In the genomic region with DNA sequence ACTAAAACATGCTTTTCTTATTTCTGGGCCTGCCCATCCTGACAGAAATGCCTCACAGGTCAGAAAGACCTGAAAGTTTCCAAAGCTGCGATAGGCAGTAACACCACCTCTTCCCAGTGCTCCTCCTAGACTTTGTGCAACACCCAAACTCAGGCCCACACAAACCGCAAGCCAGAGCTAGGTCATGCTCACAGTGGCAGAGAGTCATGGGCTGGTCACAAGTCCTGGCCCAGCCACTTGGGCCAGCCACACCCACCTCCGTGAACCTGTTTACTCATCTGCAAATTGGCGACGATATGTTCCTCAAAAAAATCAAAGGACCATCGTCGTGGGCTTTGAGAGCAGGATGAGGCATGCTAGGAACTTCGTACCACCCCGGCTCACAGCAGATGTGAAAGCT, we compare ENCODE assay signal across 24 cellular contexts. TPM values are rescaled to one million over a fixed set of nuclear protein-coding genes. Genes with fewer than 3 reads are reported as not detected.
DNase-seq lines count a peak whose midpoint lies in the region; ATAC-seq and TF ChIP-seq lines count a peak whose summit lies in the region.
"Had no signal": no experiment of that assay in that cellular context is flagged by ENCODE, and none has a peak within 500 bp of the region (broad histone marks: within the 10 kb centered on the region; RNA-seq: fewer than 3 reads in every experiment).

No MANE protein-coding gene starts in this region.

- no peak for TF ChIP-seq CTCF in RWPE1 (conservative IDR thresholded peaks at IDR 0.05; ENCODE audit: low read depth)
- no peak for TF ChIP-seq CTCF in epithelial cell of esophagus (IDR thresholded peaks at IDR 0.05; ENCODE audit: insufficient read depth, low read depth, low read length, missing control alignments)
- TF ChIP-seq CTCF in mesothelial cell of epicardium (IDR thresholded peaks at IDR 0.05; ENCODE audit: unreplicated experiment): no peak

- peak overlapping the region; percentile 89 for H3K27ac ChIP-seq in RWPE1
- H3K27ac ChIP-seq: neutrophil, psoas muscle had no signal

- no peaks in the 10 kb centered on the region for H3K27me3 Mint-ChIP-seq in mesothelial cell of epicardium (ENCODE audit: low read depth)
- H3K27me3 Mint-ChIP-seq in activated CD4-positive, alpha-beta memory T cell treated with anti-CD3 and anti-CD28 coated beads for 36 hours: no peaks in the 10 kb centered on the region
- H3K27me3 Mint-ChIP-seq: activated CD4-positive, alpha-beta T cell treated with anti-CD3 and anti-CD28 coated beads, Interleukin-2, amount 10 ng/mL, durations not matched to agents 7 days and 5 days; activated CD8-positive, alpha-beta memory T cell treated with anti-CD3 and anti-CD28 coated beads, Interleukin-2, amount 10 ng/mL, durations not matched to agents 7 days and 5 days; CD4-positive, alpha-beta memory T cell had no signal

- peak overlapping the region; percentile 100 for H3K27ac Mint-ChIP-seq in mesothelial cell of epicardium
- no peak overlapping the region for H3K27ac Mint-ChIP-seq in activated CD4-positive, alpha-beta memory T cell treated with anti-CD3 and anti-CD28 coated beads for 36 hours
- H3K27ac Mint-ChIP-seq: activated CD4-positive, alpha-beta T cell treated with anti-CD3 and anti-CD28 coated beads, Interleukin-2, amount 10 ng/mL, durations not matched to agents 7 days and 5 days; activated CD8-positive, alpha-beta memory T cell treated with anti-CD3 and anti-CD28 coated beads, Interleukin-2, amount 10 ng/mL, durations not matched to agents 7 days and 5 days; activated naive CD4-positive, alpha-beta T cell treated with anti-CD3 and anti-CD28 coated beads, Interleukin-2, amount 50 U/mL, for 72 hours; CD4-positive, alpha-beta memory T cell; HFFc6 had no signal

- no peak overlapping the region for H3K4me3 ChIP-seq in epithelial cell of esophagus (ENCODE audit: low read length)
- H3K4me3 ChIP-seq: esophagus squamous epithelium, K562, psoas muscle, skin epidermis had no signal

- CTCF ChIA-PET in RWPE1 (lab: Yijun Ruan, JAX): no interaction called here
- CTCF ChIA-PET in activated CD4-positive, alpha-beta memory T cell treated with anti-CD3 and anti-CD28 coated beads for 36 hours (lab: Charles Lee): no interaction called here

- ATAC-seq in HG02970 (IDR thresholded peaks at IDR 0.05; ENCODE audit: low FRiP score, unreplicated experiment): no peak
- ATAC-seq: activated CD8-positive, alpha-beta memory T cell treated with anti-CD3 and anti-CD28 coated beads, Interleukin-2, amount 10 ng/mL, durations not matched to agents 7 days and 5 days; activated naive CD4-positive, alpha-beta T cell treated with anti-CD3 and anti-CD28 coated beads, Interleukin-2, amount 50 U/mL, for 72 hours; K562; psoas muscle had no signal

- POLR2A ChIA-PET in RWPE1 (lab: Yijun Ruan, JAX; ENCODE audit: low non-redundant PET): no interaction called here
- POLR2A ChIA-PET in activated CD4-positive, alpha-beta memory T cell treated with anti-CD3 and anti-CD28 coated beads for 36 hours (lab: Charles Lee): no interaction called here

- peaks cover 53% of the 10 kb centered on the region for H3K4me1 Mint-ChIP-seq in mesothelial cell of epicardium
- peaks cover 5% of the 10 kb centered on the region for H3K4me1 Mint-ChIP-seq in activated CD4-positive, alpha-beta memory T cell treated with anti-CD3 and anti-CD28 coated beads for 36 hours (ENCODE audit: low read depth)
- H3K4me1 Mint-ChIP-seq: CD4-positive, alpha-beta memory T cell had no signal

- no peak for TF ChIP-seq POLR2A in erythroblast (IDR thresholded peaks at IDR 0.05; ENCODE audit: low read length)

- H3K36me3 Mint-ChIP-seq in mesothelial cell of epicardium: peaks cover 29% of the 10 kb centered on the region
- H3K36me3 Mint-ChIP-seq in activated CD4-positive, alpha-beta memory T cell treated with anti-CD3 and anti-CD28 coated beads for 36 hours: no peaks in the 10 kb centered on the region
- H3K36me3 Mint-ChIP-seq: activated CD8-positive, alpha-beta memory T cell treated with anti-CD3 and anti-CD28 coated beads, Interleukin-2, amount 10 ng/mL, durations not matched to agents 7 days and 5 days; CD4-positive, alpha-beta memory T cell had no signal

- intact Hi-C loops in activated CD4-positive, alpha-beta memory T cell treated with anti-CD3 and anti-CD28 coated beads for 36 hours (cut with micrococcal nuclease): no loop called here

- H3K4me3 Mint-ChIP-seq in mesothelial cell of epicardium: no peak overlapping the region
- H3K4me3 Mint-ChIP-seq in activated CD4-positive, alpha-beta memory T cell treated with anti-CD3 and anti-CD28 coated beads for 36 hours: no peak overlapping the region
- H3K4me3 Mint-ChIP-seq: activated CD4-positive, alpha-beta T cell treated with anti-CD3 and anti-CD28 coated beads, Interleukin-2, amount 10 ng/mL, durations not matched to agents 7 days and 5 days; activated CD8-positive, alpha-beta memory T cell treated with anti-CD3 and anti-CD28 coated beads, Interleukin-2, amount 10 ng/mL, durations not matched to agents 7 days and 5 days; CD4-positive, alpha-beta memory T cell; HFFc6 had no signal

- H3K9me3 Mint-ChIP-seq in mesothelial cell of epicardium: no peaks in the 10 kb centered on the region
- no peaks in the 10 kb centered on the region for H3K9me3 Mint-ChIP-seq in activated CD4-positive, alpha-beta memory T cell treated with anti-CD3 and anti-CD28 coated beads for 36 hours
- H3K9me3 Mint-ChIP-seq: activated CD4-positive, alpha-beta T cell treated with anti-CD3 and anti-CD28 coated beads, Interleukin-2, amount 10 ng/mL, durations not matched to agents 7 days and 5 days; CD4-positive, alpha-beta memory T cell had no signal

- DNase-seq in RWPE1 (ENCODE audit: low spot score) (no peak), epithelial cell of esophagus (ENCODE audit: low read depth) (peak; percentile 58), mesothelial cell of epicardium (ENCODE audit: low spot score in 2 of 2, unreplicated experiment in 2 of 2) (no peak), erythroblast (lab: John Stamatoyannopoulos, UW) (no peak), D341Med (ENCODE audit: low spot score) (no peak)
- no peak for DNase-seq in activated CD4-positive, alpha-beta memory T cell treated with anti-CD3 and anti-CD28 coated beads for 36 hours
- DNase-seq: activated CD4-positive, alpha-beta T cell treated with anti-CD3 and anti-CD28 coated beads, Interleukin-2, amount 10 ng/mL, durations not matched to agents 7 days and 5 days; activated CD8-positive, alpha-beta memory T cell treated with anti-CD3 and anti-CD28 coated beads, Interleukin-2, amount 10 ng/mL, durations not matched to agents 7 days and 5 days; CD4-positive, alpha-beta memory T cell; DMS153; effector CD8-positive, alpha-beta T cell; esophagus squamous epithelium; HFFc6; MM.1S; NCI-H1436; NCI-H82; psoas muscle; Right ventricle myocardium superior; stimulated activated CD4-positive, alpha-beta T cell treated with anti-CD3 and anti-CD28 coated beads, Interleukin-1b, Interleukin-23, amount 100 ng/mL, for 48 hours had no signal

RNA-seq across cellular contexts. Expression of a gene that starts 44.1 kb away (rescaled TPM):
- total RNA-seq in mesothelial cell of epicardium: 22.1 to 26.0 TPM (median 22.6 TPM) in 3 replicates
- 10 to 100 TPM; 24.0 to 25.8 TPM for total RNA-seq in activated CD4-positive, alpha-beta memory T cell treated with anti-CD3 and anti-CD28 coated beads for 36 hours
